Comparison of ENCODE assay signal across 8 cellular contexts in genomic region chr22:22342697-22343602, GRCh38.
DNase-seq lines count a peak whose midpoint lies in the region; ATAC-seq and TF ChIP-seq lines count a peak whose summit lies in the region.

No MANE protein-coding gene starts in this region.

- H3K27ac ChIP-seq in tibial artery = no peak overlapping the region

- H3K4me1 ChIP-seq in tibial artery = no peaks in the 10 kb centered on the region

- H3K27ac Mint-ChIP-seq in activated CD4-positive, alpha-beta memory T cell treated with anti-CD3 and anti-CD28 coated beads for 36 hours = no peak overlapping the region
- no peak overlapping the region for H3K27ac Mint-ChIP-seq in effector memory CD8-positive, alpha-beta T cell
- no peak overlapping the region for H3K27ac Mint-ChIP-seq in natural killer cell

- peak; percentile 58 for ATAC-seq in effector memory CD8-positive, alpha-beta T cell (replicated peaks)
- ATAC-seq in natural killer cell = peak in 2 of 3 donors; percentile 50 to 69

- no peak overlapping the region for H3K4me3 Mint-ChIP-seq in activated CD4-positive, alpha-beta memory T cell treated with anti-CD3 and anti-CD28 coated beads for 36 hours
- no peak overlapping the region for H3K4me3 Mint-ChIP-seq in effector memory CD8-positive, alpha-beta T cell
- H3K4me3 Mint-ChIP-seq in natural killer cell = no peak overlapping the region

- no peak overlapping the region for H3K4me3 ChIP-seq in tibial artery

- no peaks in the 10 kb centered on the region for H3K9me3 Mint-ChIP-seq in activated CD4-positive, alpha-beta memory T cell treated with anti-CD3 and anti-CD28 coated beads for 36 hours
- H3K9me3 Mint-ChIP-seq in effector memory CD8-positive, alpha-beta T cell = no peaks in the 10 kb centered on the region
- no peaks in the 10 kb centered on the region for H3K9me3 Mint-ChIP-seq in natural killer cell

- CTCF ChIA-PET in activated CD4-positive, alpha-beta memory T cell treated with anti-CD3 and anti-CD28 coated beads for 36 hours (lab: Charles Lee) = interaction anchor here (0.6 to 1.2 kb wide), 18 partner anchors 8 to 776 kb away, joined by 3 to 7 read pairs (median 4); partner anchors contain the start of gene ZNF280B

- peaks cover 0 to 20% of the 10 kb centered on the region in 2 donors for H3K27me3 ChIP-seq in tibial artery

- TF ChIP-seq CTCF in natural killer cell (IDR thresholded peaks at IDR 0.05) = peak; percentile 90
- TF ChIP-seq CTCF in tibial artery (IDR thresholded peaks at IDR 0.05) = peak; percentile 35 to 60

- peaks cover 4% of the 10 kb centered on the region for H3K27me3 Mint-ChIP-seq in activated CD4-positive, alpha-beta memory T cell treated with anti-CD3 and anti-CD28 coated beads for 36 hours
- peaks cover 5 to 39% of the 10 kb centered on the region in 2 donors for H3K27me3 Mint-ChIP-seq in effector memory CD8-positive, alpha-beta T cell
- H3K27me3 Mint-ChIP-seq in natural killer cell (ENCODE audit: low read depth in 2 of 2) = peaks cover 14 to 15% of the 10 kb centered on the region in 2 donors

- H3K4me1 Mint-ChIP-seq in activated CD4-positive, alpha-beta memory T cell treated with anti-CD3 and anti-CD28 coated beads for 36 hours (ENCODE audit: low read depth) = no peaks in the 10 kb centered on the region
- H3K4me1 Mint-ChIP-seq in effector memory CD8-positive, alpha-beta T cell (ENCODE audit: low read depth in 2 of 2) = peaks cover 0 to 2% of the 10 kb centered on the region in 2 donors
- no peaks in the 10 kb centered on the region for H3K4me1 Mint-ChIP-seq in natural killer cell

- DNase-seq in NCI-H1436 (lab: John Stamatoyannopoulos, UW) (peak; percentile 37), NCI-H1436 treated with DMSO at 0.1 percent for 48 hours (lab: John Stamatoyannopoulos, UW) (no peak), NCI-H2171 treated with DMSO at 0.1 percent for 48 hours (lab: John Stamatoyannopoulos, UW) (peak; percentile 69), natural killer cell (peak; percentile 56), tibial artery (no peak), GOT3 (lab: John Stamatoyannopoulos, UW) (no peak)
- DNase-seq in activated CD4-positive, alpha-beta memory T cell treated with anti-CD3 and anti-CD28 coated beads for 36 hours = peak; percentile 75
- peak; percentile 51 to 64 (median 55) for DNase-seq in effector memory CD8-positive, alpha-beta T cell

- no peaks in the 10 kb centered on the region for H3K36me3 Mint-ChIP-seq in activated CD4-positive, alpha-beta memory T cell treated with anti-CD3 and anti-CD28 coated beads for 36 hours
- H3K36me3 Mint-ChIP-seq in effector memory CD8-positive, alpha-beta T cell (ENCODE audit: insufficient read depth) = peaks cover 6% of the 10 kb centered on the region
- no peaks in the 10 kb centered on the region for H3K36me3 Mint-ChIP-seq in natural killer cell

- POLR2A ChIA-PET in activated CD4-positive, alpha-beta memory T cell treated with anti-CD3 and anti-CD28 coated beads for 36 hours (lab: Charles Lee) = interaction anchor here (0.6 kb wide), 1 partner anchor 1818 kb away, joined by 3 read pairs; no protein-coding TSS in a partner anchor

- no peaks in the 10 kb centered on the region for H3K9me3 ChIP-seq in tibial artery

- H3K36me3 ChIP-seq in tibial artery = no peaks in the 10 kb centered on the region

- intact Hi-C loops in activated CD4-positive, alpha-beta memory T cell treated with anti-CD3 and anti-CD28 coated beads for 36 hours (cut with micrococcal nuclease) = no loop called here
- intact Hi-C loops in natural killer cell (cut with micrococcal nuclease) (no loop called here), tibial artery (cut with DNase I; ENCODE audit: low total_unique reads) (no loop called here)

Comparison
In these comparisons a context has a peak if more than half of its experiments do, and no peak if none do; other contexts are left out.
1. DNase-seq: peak in NCI-H1436 (single experiment), NCI-H2171 treated with DMSO at 0.1 percent for 48 hours (single experiment), activated CD4-positive, alpha-beta memory T cell treated with anti-CD3 and anti-CD28 coated beads for 36 hours (single experiment), effector memory CD8-positive, alpha-beta T cell (3 of 3) and natural killer cell (single experiment); none in NCI-H1436 treated with DMSO at 0.1 percent for 48 hours (single experiment), tibial artery (0 of 2) and GOT3 (single experiment).